ENCODE assay signal across 16 cellular contexts in the genomic region with DNA sequence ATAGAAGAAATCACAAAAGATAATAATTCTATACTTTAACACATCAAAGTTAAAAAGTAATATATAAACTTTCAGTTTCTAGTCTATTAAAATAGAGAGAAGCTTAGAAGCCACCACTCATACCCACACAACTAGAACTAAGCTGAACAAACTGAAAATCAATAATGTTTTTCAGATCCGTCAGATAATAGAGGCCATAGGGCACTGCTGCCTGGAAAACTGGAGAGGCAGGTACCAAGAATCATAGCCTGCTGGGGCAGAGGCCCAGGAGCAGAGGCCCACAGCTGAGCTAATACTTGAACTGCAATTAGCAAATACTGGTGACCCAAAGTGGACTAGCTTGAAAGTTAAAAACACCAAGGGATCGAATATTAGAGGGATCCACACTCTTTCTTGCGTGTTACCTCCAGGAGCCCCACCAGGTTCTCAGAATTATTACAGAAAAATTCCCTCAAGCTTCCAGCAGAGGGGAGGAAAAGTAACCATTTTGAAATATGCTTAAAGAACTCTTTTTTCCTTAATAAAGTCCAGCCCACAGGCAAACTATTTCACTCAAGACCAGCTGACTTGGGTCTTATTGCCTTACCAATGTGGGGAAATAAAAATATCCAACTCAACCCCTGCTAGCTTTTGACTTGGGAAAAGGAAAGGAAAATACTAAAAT.
A peak's percentile ranks its signal among the peaks of the same experiment; 100 is the strongest.
DNase-seq lines count a peak whose midpoint lies in the region; ATAC-seq, FAIRE-seq and TF ChIP-seq lines count a peak whose summit lies in the region.
"Had no signal": no experiment of that assay in that cellular context is flagged by ENCODE, and none has a peak within 500 bp of the region (broad histone marks: within the 10 kb centered on the region; RNA-seq: fewer than 3 reads in every experiment).

No MANE protein-coding gene starts in this region.

- no peaks in the 10 kb centered on the region for H3K79me2 ChIP-seq in PC-9 (ENCODE audit: low read depth)

- H3K27me3 ChIP-seq in PC-9 (ENCODE audit: insufficient read depth, low read depth) = no peaks in the 10 kb centered on the region
- no peaks in the 10 kb centered on the region for H3K27me3 ChIP-seq in small intestine (ENCODE audit: control insufficient read depth in 2 of 2, insufficient read depth in 2 of 2, low read length in 2 of 2)
- no peaks in the 10 kb centered on the region for H3K27me3 ChIP-seq in aorta (ENCODE audit: control insufficient read depth in 1 of 2, insufficient read depth in 2 of 2, low read length in 1 of 2)
- H3K27me3 ChIP-seq: suprapubic skin had no signal

- no peak; the same call in 1 of the 2 replicates for TF ChIP-seq CTCF in PC-9 (conservative IDR thresholded peaks at IDR 0.05)

- DNase-seq in PC-9 (peak in 1 of 2 experiments; percentile 41), fibroblast of peridontal ligament (ENCODE audit: extremely low read depth) (peak; percentile 57), small intestine (peak; percentile 78), aorta (no peak), dermis blood vessel endothelial cell (no peak)
- DNase-seq: activated CD8-positive, alpha-beta memory T cell treated with anti-CD3 and anti-CD28 coated beads, Interleukin-2, amount 50 U/mL, for 4 hours; activated naive CD8-positive, alpha-beta T cell treated with anti-CD3 and anti-CD28 coated beads, Interleukin-2, amount 10 ng/mL, durations not matched to agents 7 days and 5 days; foreskin melanocyte; kidney glomerular epithelial cell; NCI-H1417 treated with DMSO at 0.1 percent for 48 hours; NCI-H446 treated with DMSO at 0.1 percent for 48 hours had no signal

- ATAC-seq in GM19463 (IDR thresholded peaks at IDR 0.05; ENCODE audit: unreplicated experiment) = peak; percentile 81
- ATAC-seq in aorta (ENCODE audit: low FRiP score) = no peak
- ATAC-seq in HG02884 (IDR thresholded peaks at IDR 0.05; ENCODE audit: unreplicated experiment) = no peak
- ATAC-seq: Right ventricle myocardium inferior had no signal

- H4K20me1 ChIP-seq in PC-9 (ENCODE audit: insufficient read depth) = no peaks in the 10 kb centered on the region

- intact Hi-C loops in PC-9 (cut with micrococcal nuclease; ENCODE audit: unreplicated experiment) (no loop called here), aorta (cut with DNase I) (no loop called here)

- FAIRE-seq in small intestine (lab: Jason Lieb, UNC) = no peak

- H3K4me2 ChIP-seq in PC-9 = 0 out of 2 replicates have a peak overlapping the region, but pooled peaks have one; percentile 8

- POLR2A ChIA-PET in PC-9 (lab: Charles Lee; ENCODE audit: unreplicated experiment) = no interaction called here

- H3K4me3 ChIP-seq in PC-9 = no peak overlapping the region
- H3K4me3 ChIP-seq in small intestine (ENCODE audit: low read depth in 1 of 2, low read length in 2 of 2) = no peak overlapping the region
- no peak overlapping the region for H3K4me3 ChIP-seq in aorta (ENCODE audit: low read length in 2 of 2)
- H3K4me3 ChIP-seq: coronary artery, suprapubic skin had no signal

- H3K9me3 ChIP-seq in PC-9 (ENCODE audit: insufficient read depth, low read depth) (peaks cover 8% of the 10 kb centered on the region; the same call in 1 of the 2 replicates), small intestine (ENCODE audit: control insufficient read depth, low read depth) (no peaks in the 10 kb centered on the region), aorta (ENCODE audit: control insufficient read depth, low read length) (no peaks in the 10 kb centered on the region)
- H3K9me3 ChIP-seq: suprapubic skin had no signal

- peak overlapping the region; percentile 20; the same call in 1 of the 2 replicates for H2AFZ ChIP-seq in PC-9

- H3K9me2 ChIP-seq in PC-9 (ENCODE audit: insufficient read depth) = 0 out of 2 replicates have a peak, but pooled peaks cover 8% of the 10 kb centered on the region

- H3K36me3 ChIP-seq in PC-9 (ENCODE audit: low read depth) (no peaks in the 10 kb centered on the region), small intestine (ENCODE audit: control insufficient read depth in 2 of 2, insufficient read depth in 2 of 2, low read length in 2 of 2) (no peaks in the 10 kb centered on the region), aorta (ENCODE audit: control insufficient read depth in 1 of 2, insufficient read depth in 2 of 2, low read length in 1 of 2) (no peaks in the 10 kb centered on the region)
- H3K36me3 ChIP-seq: suprapubic skin had no signal

- no TSS peak for BruUV-seq in PC-9 (replicated peaks; lab: Mats Ljungman, UMichigan)

- H3K4me1 ChIP-seq in PC-9 (replicated peaks; ENCODE audit: insufficient read depth) = peaks cover 14% of the 10 kb centered on the region
- H3K4me1 ChIP-seq in small intestine (ENCODE audit: control insufficient read depth in 2 of 2, insufficient read depth in 1 of 2, low read depth in 1 of 2, low read length in 1 of 2) = no peaks in the 10 kb centered on the region
- H3K4me1 ChIP-seq in aorta (ENCODE audit: control insufficient read depth in 1 of 2, insufficient read depth in 2 of 2, low read length in 2 of 2) = no peaks in the 10 kb centered on the region
- H3K4me1 ChIP-seq: suprapubic skin had no signal

- WGBS in small intestine, 3 donors = 15 to 65% (median 34%) methylated on average over 3 of the region's 3 CpGs
- WGBS in aorta, 2 donors = 77 to 91% methylated on average over 3 of the region's 3 CpGs

- CTCF ChIA-PET in PC-9 (lab: Charles Lee) = no interaction called here

- H3K27ac ChIP-seq in PC-9 = no peak overlapping the region
- peak overlapping the region in 1 of 2 donors; percentile 0 for H3K27ac ChIP-seq in small intestine (ENCODE audit: low read depth in 1 of 2, low read length in 1 of 2)
- H3K27ac ChIP-seq in aorta (ENCODE audit: low read depth in 1 of 2, low read length in 2 of 2) = no peak overlapping the region
- H3K27ac ChIP-seq: coronary artery, suprapubic skin had no signal

- H3F3A ChIP-seq in PC-9 (ENCODE audit: insufficient read depth, low read depth) = no peaks in the 10 kb centered on the region

Comparison
In these comparisons a context has a peak if more than half of its experiments do, and no peak if none do; other contexts are left out.
1. DNase-seq: peak in fibroblast of peridontal ligament (single experiment) and small intestine (single experiment); none in aorta (0 of 2) and dermis blood vessel endothelial cell (single experiment).